Comparison of ENCODE assay signal across 22 cellular contexts in the genomic region with DNA sequence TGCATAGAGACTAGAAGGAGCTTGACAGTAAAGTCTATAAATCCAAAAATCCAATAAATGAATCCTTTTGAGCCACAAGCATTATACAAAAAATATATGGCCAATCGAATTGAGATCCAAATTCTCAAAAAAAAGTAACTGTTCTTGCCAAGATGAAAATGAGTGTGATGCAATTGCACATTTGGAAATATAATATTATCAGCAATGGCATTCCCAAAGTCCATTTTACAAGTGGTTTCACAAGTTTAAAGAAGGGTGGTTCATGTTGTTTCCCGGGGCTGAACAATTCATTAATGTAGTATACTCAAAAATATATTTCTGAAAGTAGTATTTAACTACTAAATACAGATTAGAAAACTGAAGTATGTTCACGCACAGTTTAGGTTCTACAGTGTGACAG.
"Had no signal": no experiment of that assay in that cellular context is flagged by ENCODE, and none has a peak within 500 bp of the region (broad histone marks: within the 10 kb centered on the region; RNA-seq: fewer than 3 reads in every experiment).

No MANE protein-coding gene starts in this region.

- H3K27me3 ChIP-seq: adrenal gland, breast epithelium, SJSA1 had no signal

- DNase-seq: activated CD4-positive, alpha-beta T cell treated with anti-CD3 and anti-CD28 coated beads for 48 hours; activated CD4-positive, alpha-beta T cell treated with anti-CD3 and anti-CD28 coated beads, Interleukin-2, amount 50 U/mL, for 4 hours; activated CD4-positive, CD25-positive, alpha-beta regulatory T cell treated with anti-CD3 and anti-CD28 coated beads, Interleukin-2, amount 50 U/mL, for 72 hours; activated CD8-positive, alpha-beta T cell treated with anti-CD3 and anti-CD28 coated beads, Interleukin-2, amount 10 ng/mL, durations not matched to agents 7 days and 5 days; activated effector memory CD4-positive, alpha-beta T cell treated with anti-CD3 and anti-CD28 coated beads, Interleukin-2, amount 50 U/mL, for 16 hours; activated naive CD4-positive, alpha-beta T cell treated with Interleukin-2 at 50 U/mL for 16 hours; activated T-cell treated with anti-CD3 and anti-CD28 coated beads, Interleukin-2, amount 50 U/mL, for 24 hours; adrenal gland; aorta; Kasumi-1; KBM-7; NCI-H2081 treated with DMSO at 0.1 percent for 48 hours; NCI-H446; NCI-H524; PC-3; SHP77; SW 1271 had no signal

- H3K36me3 ChIP-seq: breast epithelium had no signal

- ATAC-seq: activated CD8-positive, alpha-beta T cell treated with anti-CD3 and anti-CD28 coated beads, Interleukin-2, amount 10 ng/mL, durations not matched to agents 7 days and 5 days; activated naive CD4-positive, alpha-beta T cell treated with anti-CD3 and anti-CD28 coated beads, Interleukin-2, amount 50 U/mL, for 72 hours; PC-3; SK-N-SH treated with all-trans-retinoic acid at 6 μM for 48 hours had no signal

- H3K9me3 Mint-ChIP-seq: activated naive CD4-positive, alpha-beta T cell treated with anti-CD3 and anti-CD28 coated beads, Interleukin-2, amount 50 U/mL, for 72 hours; activated T-cell treated with anti-CD3 and anti-CD28 coated beads, Interleukin-2, amount 50 U/mL, for 24 hours; T-helper 2 cell treated with Interferon-gamma antibody and Interleukin-4, amounts not matched to agents 5 μg/mL and 100 μg/mL, for 36 hours had no signal

- H3K27me3 Mint-ChIP-seq: activated T-cell treated with anti-CD3 and anti-CD28 coated beads, Interleukin-2, amount 50 U/mL, for 24 hours had no signal

- H3K4me3 ChIP-seq: adrenal gland, breast epithelium, SJSA1 had no signal

- H3K9me3 ChIP-seq: adrenal gland, breast epithelium, SJSA1 had no signal

- H3K27ac ChIP-seq: adrenal gland, breast epithelium, SJSA1 had no signal

- H3K4me3 Mint-ChIP-seq: activated CD8-positive, alpha-beta T cell treated with anti-CD3 and anti-CD28 coated beads, Interleukin-2, amount 10 ng/mL, durations not matched to agents 7 days and 5 days; activated T-cell treated with anti-CD3 and anti-CD28 coated beads, Interleukin-2, amount 50 U/mL, for 24 hours; T-helper 2 cell treated with Interferon-gamma antibody and Interleukin-4, amounts not matched to agents 5 μg/mL and 100 μg/mL, for 36 hours had no signal

- H3K27ac Mint-ChIP-seq: activated CD8-positive, alpha-beta T cell treated with anti-CD3 and anti-CD28 coated beads, Interleukin-2, amount 10 ng/mL, durations not matched to agents 7 days and 5 days; T-helper 2 cell treated with Interferon-gamma antibody and Interleukin-4, amounts not matched to agents 5 μg/mL and 100 μg/mL, for 36 hours had no signal
